In the genomic region with DNA sequence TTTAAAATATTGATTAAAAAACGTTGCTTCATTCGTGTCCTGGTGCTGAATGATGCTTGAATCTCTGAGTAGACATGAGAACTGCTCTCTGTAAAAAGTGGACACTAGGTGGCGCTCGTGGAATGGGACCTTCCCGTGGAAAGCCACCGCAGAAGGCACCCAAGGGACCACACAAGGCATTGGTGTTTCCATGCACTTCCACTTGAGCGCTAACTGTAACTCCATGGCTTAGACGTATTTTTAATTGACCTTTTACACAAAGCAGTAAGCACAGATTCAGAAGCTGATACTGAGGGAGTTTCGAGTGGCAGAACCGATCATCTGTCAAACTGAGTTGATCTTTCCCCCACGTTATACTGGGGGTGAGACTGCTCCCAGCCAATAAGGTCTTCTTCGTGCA, we compare ENCODE assay signal across 8 cellular contexts.
DNase-seq lines count a peak whose midpoint lies in the region; ATAC-seq and TF ChIP-seq lines count a peak whose summit lies in the region.

No MANE protein-coding gene starts in this region.

- peak; percentile 87 to 95 for TF ChIP-seq RAD21 in liver (IDR thresholded peaks at IDR 0.05)

- H3K9me3 ChIP-seq in liver (ENCODE audit: control insufficient read depth in 4 of 4, low read length in 3 of 4): no peaks in the 10 kb centered on the region

- DNase-seq in ACHN (peak; percentile 74), NCI-H510A (lab: John Stamatoyannopoulos, UW) (peak; percentile 32), cerebellum (ENCODE audit: low spot score) (peak; percentile 76)
- peak; percentile 78 to 79 for DNase-seq in activated CD4-positive, alpha-beta T cell treated with anti-CD3 and anti-CD28 coated beads for 24 hours (ENCODE audit: low read depth in 2 of 2)
- DNase-seq in stimulated activated CD8-positive, alpha-beta memory T cell treated with anti-CD3 and anti-CD28 coated beads, Interleukin-12 subunit alpha, Interleukin-12 subunit beta, amount 100 ng/mL, for 4 hours (ENCODE audit: low read depth): peak; percentile 51

- WGBS in liver: 34% methylated on average over 12 of the region's 12 CpGs

- in situ Hi-C loops in ACHN (cut with HindIII; ENCODE audit: low pct_ligation_motif_present, low pct_unique_long_range_greater_than_20kb, low sequenced_read_pairs): loop anchor here (25.0 kb wide), 1 partner anchor 281 kb away; no protein-coding TSS in a partner anchor

- H3K4me3 ChIP-seq in liver (ENCODE audit: low read depth in 1 of 3, low read length in 3 of 3): no peak overlapping the region

- H3K27me3 ChIP-seq in liver (ENCODE audit: control insufficient read depth in 4 of 4, insufficient read depth in 4 of 4, low read length in 3 of 4): no peaks in the 10 kb centered on the region

- no peak overlapping the region for H3K27ac ChIP-seq in liver (ENCODE audit: low read depth in 1 of 2, low read length in 2 of 2)

- peak; percentile 83 for ATAC-seq in GM18517 (IDR thresholded peaks at IDR 0.05; ENCODE audit: unreplicated experiment)
- ATAC-seq in HG03139 (IDR thresholded peaks at IDR 0.05; ENCODE audit: unreplicated experiment): peak; percentile 80

- peak; percentile 80 for TF ChIP-seq CTCF in liver (IDR thresholded peaks at IDR 0.05; ENCODE audit: low read depth, low read length, missing input control)

- H3K4me1 ChIP-seq in liver (ENCODE audit: control insufficient read depth in 4 of 4, insufficient read depth in 4 of 4, low read length in 3 of 4): no peaks in the 10 kb centered on the region

- peaks cover 0 to 5% (median 0%) of the 10 kb centered on the region in 4 donors for H3K36me3 ChIP-seq in liver (ENCODE audit: control insufficient read depth in 4 of 4, insufficient read depth in 3 of 4, low read depth in 1 of 4, low read length in 3 of 4)

- no peak overlapping the region for H3K9ac ChIP-seq in liver (ENCODE audit: low read depth in 1 of 2, low read length in 2 of 2)

TF ChIP-seq in liver, 16 proteins besides CTCF, POLR2A, EP300 and RAD21:
- TF ChIP-seq, protein P1, sequence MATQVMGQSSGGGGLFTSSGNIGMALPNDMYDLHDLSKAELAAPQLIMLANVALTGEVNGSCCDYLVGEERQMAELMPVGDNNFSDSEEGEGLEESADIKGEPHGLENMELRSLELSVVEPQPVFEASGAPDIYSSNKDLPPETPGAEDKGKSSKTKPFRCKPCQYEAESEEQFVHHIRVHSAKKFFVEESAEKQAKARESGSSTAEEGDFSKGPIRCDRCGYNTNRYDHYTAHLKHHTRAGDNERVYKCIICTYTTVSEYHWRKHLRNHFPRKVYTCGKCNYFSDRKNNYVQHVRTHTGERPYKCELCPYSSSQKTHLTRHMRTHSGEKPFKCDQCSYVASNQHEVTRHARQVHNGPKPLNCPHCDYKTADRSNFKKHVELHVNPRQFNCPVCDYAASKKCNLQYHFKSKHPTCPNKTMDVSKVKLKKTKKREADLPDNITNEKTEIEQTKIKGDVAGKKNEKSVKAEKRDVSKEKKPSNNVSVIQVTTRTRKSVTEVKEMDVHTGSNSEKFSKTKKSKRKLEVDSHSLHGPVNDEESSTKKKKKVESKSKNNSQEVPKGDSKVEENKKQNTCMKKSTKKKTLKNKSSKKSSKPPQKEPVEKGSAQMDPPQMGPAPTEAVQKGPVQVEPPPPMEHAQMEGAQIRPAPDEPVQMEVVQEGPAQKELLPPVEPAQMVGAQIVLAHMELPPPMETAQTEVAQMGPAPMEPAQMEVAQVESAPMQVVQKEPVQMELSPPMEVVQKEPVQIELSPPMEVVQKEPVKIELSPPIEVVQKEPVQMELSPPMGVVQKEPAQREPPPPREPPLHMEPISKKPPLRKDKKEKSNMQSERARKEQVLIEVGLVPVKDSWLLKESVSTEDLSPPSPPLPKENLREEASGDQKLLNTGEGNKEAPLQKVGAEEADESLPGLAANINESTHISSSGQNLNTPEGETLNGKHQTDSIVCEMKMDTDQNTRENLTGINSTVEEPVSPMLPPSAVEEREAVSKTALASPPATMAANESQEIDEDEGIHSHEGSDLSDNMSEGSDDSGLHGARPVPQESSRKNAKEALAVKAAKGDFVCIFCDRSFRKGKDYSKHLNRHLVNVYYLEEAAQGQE (IDR thresholded peaks at IDR 0.05): no peak
- TF ChIP-seq TAF1 (conservative IDR thresholded peaks at IDR 0.05) (no peak), GABPA (IDR thresholded peaks at IDR 0.05 in 1 of 2, conservative IDR thresholded peaks at IDR 0.05 in 1 of 2) (no peak), HNF4G (IDR thresholded peaks at IDR 0.05) (no peak), HNF4A (conservative IDR thresholded peaks at IDR 0.05) (no peak), FOXA1 (IDR thresholded peaks at IDR 0.05) (no peak), RXRA (IDR thresholded peaks at IDR 0.05) (no peak), JUND (IDR thresholded peaks at IDR 0.05) (no peak), YY1 (IDR thresholded peaks at IDR 0.05) (no peak), SP1 (IDR thresholded peaks at IDR 0.05) (no peak)
- TF ChIP-seq, protein P2, sequence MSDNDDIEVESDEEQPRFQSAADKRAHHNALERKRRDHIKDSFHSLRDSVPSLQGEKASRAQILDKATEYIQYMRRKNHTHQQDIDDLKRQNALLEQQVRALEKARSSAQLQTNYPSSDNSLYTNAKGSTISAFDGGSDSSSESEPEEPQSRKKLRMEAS (IDR thresholded peaks at IDR 0.05): no peak
- TF ChIP-seq, protein P3, sequence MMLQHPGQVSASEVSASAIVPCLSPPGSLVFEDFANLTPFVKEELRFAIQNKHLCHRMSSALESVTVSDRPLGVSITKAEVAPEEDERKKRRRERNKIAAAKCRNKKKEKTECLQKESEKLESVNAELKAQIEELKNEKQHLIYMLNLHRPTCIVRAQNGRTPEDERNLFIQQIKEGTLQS (IDR thresholded peaks at IDR 0.05): no peak
